Comparison of ENCODE assay signal across 9 cellular contexts in genomic region chr13:48493076-48493765, GRCh38. TPM values are rescaled to one million over a fixed set of nuclear protein-coding genes. Genes with fewer than 3 reads are reported as not detected.
DNase-seq lines count a peak whose midpoint lies in the region; ATAC-seq, FAIRE-seq and TF ChIP-seq lines count a peak whose summit lies in the region.
"Had no signal": no experiment of that assay in that cellular context is flagged by ENCODE, and none has a peak within 500 bp of the region (broad histone marks: within the 10 kb centered on the region; RNA-seq: fewer than 3 reads in every experiment).

No MANE protein-coding gene starts in this region.

- peak overlapping the region; percentile 70 for H3K4me3 ChIP-seq in SK-N-MC
- H3K4me3 ChIP-seq in skeletal muscle satellite cell (ENCODE audit: low read length): no peak overlapping the region

- H3K4me1 ChIP-seq in skeletal muscle satellite cell (ENCODE audit: control insufficient read depth, insufficient read depth, low read length): peaks cover 38% of the 10 kb centered on the region

- H3K9ac ChIP-seq in SK-N-MC (ENCODE audit: insufficient read length) (no peak overlapping the region), skeletal muscle satellite cell (ENCODE audit: low read depth, low read length) (peak overlapping the region; percentile 32)

- H3K9me3 ChIP-seq in SK-N-MC (ENCODE audit: low read depth, low read length) (no peaks in the 10 kb centered on the region), skeletal muscle satellite cell (replicated peaks; ENCODE audit: low read length) (no peaks in the 10 kb centered on the region)

- H3K27me3 ChIP-seq in skeletal muscle satellite cell (ENCODE audit: control insufficient read depth, insufficient read depth, low read length): no peaks in the 10 kb centered on the region

- no peak for TF ChIP-seq POLR2A in GM18505 (IDR thresholded peaks at IDR 0.05; ENCODE audit: borderline replicate concordance, extremely low read depth, insufficient read depth, insufficient read length)
- no peak for TF ChIP-seq POLR2A in GM12891 (IDR thresholded peaks at IDR 0.05; ENCODE audit: low read depth, low read length)

- peak overlapping the region; percentile 69; the same call in 1 of the 2 replicates for H3K27ac ChIP-seq in SK-N-MC

- peak overlapping the region; percentile 8 for H3K4me2 ChIP-seq in skeletal muscle satellite cell (ENCODE audit: low read length)

- H3K36me3 ChIP-seq in SK-N-MC (ENCODE audit: insufficient read depth, low read length) (no peaks in the 10 kb centered on the region), skeletal muscle satellite cell (ENCODE audit: insufficient read depth, low read length) (no peaks in the 10 kb centered on the region)

- ATAC-seq in GM18505 (IDR thresholded peaks at IDR 0.05; ENCODE audit: unreplicated experiment) (peak; percentile 6), GM21786 (IDR thresholded peaks at IDR 0.05; ENCODE audit: unreplicated experiment) (no peak)

- DNase-seq in SK-N-MC (ENCODE audit: low read depth, low spot score) (no peak), fibroblast of gingiva (ENCODE audit: low read depth) (peak; percentile 13), NCI-H1436 treated with DMSO at 0.1 percent for 48 hours (lab: John Stamatoyannopoulos, UW) (no peak), germinal center (ENCODE audit: low spot score) (no peak), GM12891 (ENCODE audit: insufficient read length, low spot score) (no peak)
- DNase-seq: GOT3 had no signal

- no peak for FAIRE-seq in GM12891 (lab: Jason Lieb, UNC)

TF ChIP-seq in GM12891, 5 proteins besides CTCF, POLR2A, EP300 and RAD21:
- TF ChIP-seq POU2F2 (IDR thresholded peaks at IDR 0.05; ENCODE audit: low read depth, low read length) (no peak), TAF1 (IDR thresholded peaks at IDR 0.05; ENCODE audit: low read depth, low read length) (no peak), PAX5 (IDR thresholded peaks at IDR 0.05; ENCODE audit: insufficient read depth, low read length, severe bottlenecking) (no peak), SPI1 (IDR thresholded peaks at IDR 0.05; ENCODE audit: low read depth, low read length) (no peak), POLR2AphosphoS5 (IDR thresholded peaks at IDR 0.05; ENCODE audit: low read depth, low read length) (no peak)
TF ChIP-seq in GM12891: peak in this region for 0.

RNA-seq across cellular contexts. Expression of gene RCBTB2, which starts 39.7 kb away (rescaled TPM):
- total RNA-seq in skeletal muscle satellite cell (2012; rRNA removed): 3.9 and 8.6 TPM in 2 replicates
- 15.5 TPM for polyA plus RNA-seq in GM12891 (2012; ENCODE audit: low read depth, missing spikeins)
